9 cellular contexts compared by ENCODE assay signal in genomic region chr1:150549496-150550221, GRCh38. TPM values are rescaled to one million over a fixed set of nuclear protein-coding genes. Genes with fewer than 3 reads are reported as not detected.
DNase-seq lines count a peak whose midpoint lies in the region; ATAC-seq, FAIRE-seq and TF ChIP-seq lines count a peak whose summit lies in the region.
"Had no signal": no experiment of that assay in that cellular context is flagged by ENCODE, and none has a peak within 500 bp of the region (broad histone marks: within the 10 kb centered on the region; RNA-seq: fewer than 3 reads in every experiment).

No MANE protein-coding gene starts in this region.

- H3K4me3 ChIP-seq in HepG2 (replicated peaks in 1 of 3; ENCODE audit: insufficient read depth in 1 of 3, low read depth in 2 of 3, low read length in 3 of 3) (peak overlapping the region; percentile 60 to 83 (median 63)), thymus (ENCODE audit: low read length) (peak overlapping the region; percentile 55)

- H3K36me3 Mint-ChIP-seq in MCF 10A (ENCODE audit: insufficient read depth, unreplicated experiment) = peaks cover 48% of the 10 kb centered on the region

- no peaks in the 10 kb centered on the region for H3K36me3 ChIP-seq in HepG2 (replicated peaks in 1 of 2; ENCODE audit: control insufficient read depth in 1 of 2, insufficient read depth in 2 of 2, low read length in 2 of 2)
- H3K36me3 ChIP-seq in thymus (ENCODE audit: control insufficient read depth, insufficient read depth) = no peaks in the 10 kb centered on the region

- H3K4me1 Mint-ChIP-seq in MCF 10A (ENCODE audit: insufficient read depth, unreplicated experiment) = peaks cover 28% of the 10 kb centered on the region

- no peaks in the 10 kb centered on the region for H4K20me1 ChIP-seq in HepG2 (ENCODE audit: insufficient read depth, low read length)

- ATAC-seq in HepG2 (peak; percentile 22), HG02759 (IDR thresholded peaks at IDR 0.05; ENCODE audit: unreplicated experiment) (no peak)

- H3K27ac Mint-ChIP-seq in MCF 10A (ENCODE audit: low read depth, unreplicated experiment) = peak overlapping the region; percentile 78

- no TSS peak for BruUV-seq in MCF 10A (replicated peaks; lab: Mats Ljungman, UMichigan)
- TSS peak; percentile 64 for BruUV-seq in HepG2 (replicated peaks; lab: Mats Ljungman, UMichigan)

- WGBS in HepG2 (ENCODE audit: low lambda C conversion rate) = 0% methylated on average over 10 of the region's 43 CpGs
- 40% methylated on average over 43 of the region's 43 CpGs for WGBS in thymus

- H3K79me2 ChIP-seq in HepG2 (ENCODE audit: insufficient read depth, low read length) = no peaks in the 10 kb centered on the region

- no peaks in the 10 kb centered on the region; a peak in 1 of 5 replicates for H3K27me3 ChIP-seq in HepG2 (ENCODE audit: control insufficient read depth in 1 of 2, insufficient read depth in 2 of 2, low read length in 2 of 2)
- H3K27me3 ChIP-seq in thymus (ENCODE audit: control insufficient read depth, insufficient read depth) = peaks cover 25% of the 10 kb centered on the region

- H3K4me1 ChIP-seq in HepG2 (ENCODE audit: insufficient read depth, low read length) (peaks cover 59% of the 10 kb centered on the region), thymus (ENCODE audit: control insufficient read depth, insufficient read depth, low read length) (peaks cover 16% of the 10 kb centered on the region)

- TF ChIP-seq POLR2A in HepG2 (IDR thresholded peaks at IDR 0.05; ENCODE audit: insufficient read depth in 1 of 2, low read depth in 2 of 2, low read length in 2 of 2) = no peak

- TF ChIP-seq EP300 in HepG2 (IDR thresholded peaks at IDR 0.05; ENCODE audit: low read depth in 2 of 2, low read length in 2 of 2) (no peak), HepG2 (CRISPR knock-in tag; IDR thresholded peaks at IDR 0.05; ENCODE audit: borderline replicate concordance) (no peak)

- no peaks in the 10 kb centered on the region for H3K9me3 Mint-ChIP-seq in MCF 10A (ENCODE audit: unreplicated experiment)

- no peaks in the 10 kb centered on the region for H3K27me3 Mint-ChIP-seq in MCF 10A (ENCODE audit: insufficient read depth, unreplicated experiment)

- H3K9me3 ChIP-seq in HepG2 (ENCODE audit: low read length) = no peaks in the 10 kb centered on the region
- no peaks in the 10 kb centered on the region for H3K9me3 ChIP-seq in thymus (ENCODE audit: control insufficient read depth)

- no peak for TF ChIP-seq RAD21 in HepG2 (CRISPR knock-in tag; IDR thresholded peaks at IDR 0.05)

- CTCF ChIA-PET in MCF 10A (lab: Yijun Ruan, JAX) (interaction anchor here (0.6 to 5.9 kb wide), 8 partner anchors 11 to 429 kb away, joined by 3 to 77 read pairs (median 4); no protein-coding TSS in a partner anchor), HepG2 (lab: Yijun Ruan, JAX; ENCODE audit: low intra/inter-chr PET ratio, low total read pairs) (no interaction called here)

- intact Hi-C loops in MCF 10A (cut with micrococcal nuclease) (loop anchor here (2.0 to 5.0 kb wide), 3 partner anchors 65 to 433 kb away; partner anchors contain the start of genes ANXA9 and CA14), HepG2 (cut with micrococcal nuclease; ENCODE audit: unreplicated experiment) (loop anchor here (10.0 kb wide), 1 partner anchor 295 kb away; the partner anchor contains the start of gene CA14)

- H3K27ac ChIP-seq in HepG2 (ENCODE audit: extremely low read length, insufficient read depth, low read length) (peak overlapping the region; percentile 46), thymus (ENCODE audit: low read depth) (peak overlapping the region; percentile 42)

- no peak overlapping the region for H2AFZ ChIP-seq in HepG2 (ENCODE audit: low read length)

- no peak for FAIRE-seq in HepG2 (lab: Jason Lieb, UNC)

- POLR2A ChIA-PET in MCF 10A (lab: Yijun Ruan, JAX) (interaction anchor here (1.0 to 27.7 kb wide), 9 partner anchors 13 to 294 kb away, joined by 3 to 1801 read pairs (median 8); partner anchors contain the start of genes FALEC, MCL1 and RPRD2), HepG2 (lab: Yijun Ruan, JAX) (interaction anchor here (1.2 to 6.9 kb wide), 9 partner anchors 12 to 147 kb away, joined by 3 to 88 read pairs (median 6); partner anchors contain the start of genes ENSA, FALEC, GOLPH3L and MCL1)

- H3K9ac ChIP-seq in HepG2 (ENCODE audit: insufficient read depth, low read depth, low read length) = peak overlapping the region; percentile 66

- in situ Hi-C loops in HepG2 (cut with HindIII; ENCODE audit: extremely low pct_ligation_motif_present, low pct_unique_long_range_greater_than_20kb) = loop anchor here (5.0 kb wide), 1 partner anchor 82 kb away; no protein-coding TSS in a partner anchor

- DNase-seq in NOMO-1 treated with DMSO at 0.1 percent for 48 hours (lab: John Stamatoyannopoulos, UW; ENCODE audit: unreplicated experiment) = peak; percentile 7
- DNase-seq in NOMO-1 treated with dmso at 0.1 percent for 144 hours (lab: John Stamatoyannopoulos, UW; ENCODE audit: unreplicated experiment) = no peak
- DNase-seq in MCF 10A (ENCODE audit: unreplicated experiment) = peak; percentile 39
- no peak for DNase-seq in HepG2 (ENCODE audit: low spot score)
- DNase-seq in NCI-H2107 treated with DMSO at 0.1 percent for 48 hours (lab: John Stamatoyannopoulos, UW; ENCODE audit: unreplicated experiment) = no peak
- DNase-seq in NCI-H1092 (lab: John Stamatoyannopoulos, UW) = no peak

- peak overlapping the region; percentile 100 for H3K4me2 ChIP-seq in HepG2 (ENCODE audit: low read depth, low read length)

- TF ChIP-seq CTCF in MCF 10A (IDR thresholded peaks at IDR 0.05; ENCODE audit: unreplicated experiment) (peak; percentile 11), HepG2 (CRISPR knock-in tag; IDR thresholded peaks at IDR 0.05) (peak; percentile 49)

- H3K4me3 Mint-ChIP-seq in MCF 10A (ENCODE audit: unreplicated experiment) = peak overlapping the region; percentile 81

RNA-seq across cellular contexts. Expression of gene ADAMTSL4, which starts 0.5 kb away (rescaled TPM):
- total RNA-seq in MCF 10A (2022) (9.6 and 13.3 TPM in 2 replicates), HepG2 (2016; rRNA removed; fragmentation: Illumina TruSeq; extraction: Trizol) (1.9 and 3.9 TPM in 2 replicates)
- 1.3 and 1.4 TPM in 2 replicates for total RNA-seq in HepG2 (2016; cell fraction: cytosol; rRNA removed; fragmentation: Illumina TruSeq; extraction: Trizol; ENCODE audit: low read depth)
- total RNA-seq in HepG2 (2016; cell fraction: insoluble cytoplasmic fraction; rRNA removed; fragmentation: Illumina TruSeq; extraction: Trizol) = 1.4 and 3.5 TPM in 2 replicates
- total RNA-seq in HepG2 (2016; cell fraction: membrane; rRNA removed; fragmentation: Illumina TruSeq; extraction: Trizol) = 2.8 TPM in 2 replicates
- total RNA-seq in HepG2 (2016; cell fraction: nucleus; rRNA removed; fragmentation: Illumina TruSeq; extraction: Trizol) = 5.1 and 8.0 TPM in 2 replicates
- polyA plus RNA-seq in HepG2 (2011; rRNA removed) (15.1 and 16.4 TPM in 2 replicates), thymus (17.9 TPM)
- polyA plus RNA-seq in HepG2 (2011; cell fraction: cytosol; rRNA removed) = 7.9 and 8.3 TPM in 2 replicates
- 81.6 and 99.7 TPM in 2 replicates for polyA plus RNA-seq in HepG2 (2011; cell fraction: nucleus; rRNA removed)
- polyA plus RNA-seq in HepG2 (2012) = 6.4 and 10.9 TPM in 2 replicates
- 0.93 and 1.3 TPM in 2 replicates for polyA plus RNA-seq in HepG2 (2016; cell fraction: cytosol; fragmentation: Illumina TruSeq; extraction: Trizol; ENCODE audit: low read depth)
- 4.0 and 4.2 TPM in 2 replicates for polyA plus RNA-seq in HepG2 (2016; cell fraction: insoluble cytoplasmic fraction; fragmentation: Illumina TruSeq; extraction: Trizol; ENCODE audit: low read depth)
- 3.3 and 3.7 TPM in 2 replicates for polyA plus RNA-seq in HepG2 (2016; cell fraction: membrane; fragmentation: Illumina TruSeq; extraction: Trizol; ENCODE audit: low read depth)
- 32.6 and 38.0 TPM in 2 replicates for polyA plus RNA-seq in HepG2 (2016; cell fraction: nucleus; fragmentation: Illumina TruSeq; extraction: Trizol; ENCODE audit: insufficient read depth, low read depth)
- 5.9 and 8.8 TPM in 2 replicates for polyA minus RNA-seq in HepG2 (2011; rRNA and poly(A)+ RNA removed; ENCODE audit: low replicate concordance)
- polyA minus RNA-seq in HepG2 (2011; cell fraction: cytosol; rRNA and poly(A)+ RNA removed) = 5.3 and 6.0 TPM in 2 replicates
- polyA minus RNA-seq in HepG2 (2011; cell fraction: nucleus; rRNA and poly(A)+ RNA removed) = 9.4 TPM in 2 replicates

RNA-seq across cellular contexts. Expression of gene MCL1, which starts 29.8 kb away (rescaled TPM):
- total RNA-seq in MCF 10A (2022) (497 and 624 TPM in 2 replicates), HepG2 (2016; rRNA removed; fragmentation: Illumina TruSeq; extraction: Trizol) (113 and 125 TPM in 2 replicates)
- 16.3 and 19.0 TPM in 2 replicates for total RNA-seq in HepG2 (2016; cell fraction: cytosol; rRNA removed; fragmentation: Illumina TruSeq; extraction: Trizol; ENCODE audit: low read depth)
- total RNA-seq in HepG2 (2016; cell fraction: insoluble cytoplasmic fraction; rRNA removed; fragmentation: Illumina TruSeq; extraction: Trizol) = 108 and 127 TPM in 2 replicates
- 41.9 and 48.9 TPM in 2 replicates for total RNA-seq in HepG2 (2016; cell fraction: membrane; rRNA removed; fragmentation: Illumina TruSeq; extraction: Trizol)
- 150 and 151 TPM in 2 replicates for total RNA-seq in HepG2 (2016; cell fraction: nucleus; rRNA removed; fragmentation: Illumina TruSeq; extraction: Trizol)
- polyA plus RNA-seq in HepG2 (2011; rRNA removed) (69.5 and 70.6 TPM in 2 replicates), thymus (200 TPM)
- 40.6 and 51.3 TPM in 2 replicates for polyA plus RNA-seq in HepG2 (2011; cell fraction: cytosol; rRNA removed)
- 127 and 138 TPM in 2 replicates for polyA plus RNA-seq in HepG2 (2011; cell fraction: nucleus; rRNA removed)
- 59.5 and 80.1 TPM in 2 replicates for polyA plus RNA-seq in HepG2 (2012)
- 5.6 and 6.4 TPM in 2 replicates for polyA plus RNA-seq in HepG2 (2016; cell fraction: cytosol; fragmentation: Illumina TruSeq; extraction: Trizol; ENCODE audit: low read depth)
- 99.4 and 100.0 TPM in 2 replicates for polyA plus RNA-seq in HepG2 (2016; cell fraction: insoluble cytoplasmic fraction; fragmentation: Illumina TruSeq; extraction: Trizol; ENCODE audit: low read depth)
- polyA plus RNA-seq in HepG2 (2016; cell fraction: membrane; fragmentation: Illumina TruSeq; extraction: Trizol; ENCODE audit: low read depth) = 21.9 and 23.4 TPM in 2 replicates
- polyA plus RNA-seq in HepG2 (2016; cell fraction: nucleus; fragmentation: Illumina TruSeq; extraction: Trizol; ENCODE audit: insufficient read depth, low read depth) = 207 and 216 TPM in 2 replicates
- 65.4 and 90.8 TPM in 2 replicates for polyA minus RNA-seq in HepG2 (2011; rRNA and poly(A)+ RNA removed; ENCODE audit: low replicate concordance)
- 72.9 and 73.2 TPM in 2 replicates for polyA minus RNA-seq in HepG2 (2011; cell fraction: cytosol; rRNA and poly(A)+ RNA removed)
- polyA minus RNA-seq in HepG2 (2011; cell fraction: nucleus; rRNA and poly(A)+ RNA removed) = 152 and 196 TPM in 2 replicates

RNA-seq across cellular contexts. Expression of gene FALEC, which starts 34.1 kb away (rescaled TPM):
- total RNA-seq in MCF 10A (2022) (not detected in 2 replicates), HepG2 (2016; rRNA removed; fragmentation: Illumina TruSeq; extraction: Trizol) (0.71 TPM in 1 of 2 replicates, not detected in the other)
- total RNA-seq in HepG2 (2016; cell fraction: cytosol; rRNA removed; fragmentation: Illumina TruSeq; extraction: Trizol; ENCODE audit: low read depth) = 1.2 and 1.9 TPM in 2 replicates
- total RNA-seq in HepG2 (2016; cell fraction: insoluble cytoplasmic fraction; rRNA removed; fragmentation: Illumina TruSeq; extraction: Trizol) = 0.40 and 1.6 TPM in 2 replicates
- total RNA-seq in HepG2 (2016; cell fraction: membrane; rRNA removed; fragmentation: Illumina TruSeq; extraction: Trizol) = 1.9 and 2.4 TPM in 2 replicates
- total RNA-seq in HepG2 (2016; cell fraction: nucleus; rRNA removed; fragmentation: Illumina TruSeq; extraction: Trizol) = 0.84 TPM in 1 of 2 replicates, not detected in the other
- polyA plus RNA-seq in HepG2 (2011; rRNA removed) (0.20 and 0.33 TPM in 2 replicates), thymus (0.16 TPM)
- 0.48 TPM in 1 of 2 replicates, not detected in the other for polyA plus RNA-seq in HepG2 (2011; cell fraction: cytosol; rRNA removed)
- 0.45 TPM in 1 of 2 replicates, not detected in the other for polyA plus RNA-seq in HepG2 (2011; cell fraction: nucleus; rRNA removed)
- polyA plus RNA-seq in HepG2 (2012) = 0.41 and 0.44 TPM in 2 replicates
- polyA plus RNA-seq in HepG2 (2016; cell fraction: cytosol; fragmentation: Illumina TruSeq; extraction: Trizol; ENCODE audit: low read depth) = 1.0 and 1.6 TPM in 2 replicates
- polyA plus RNA-seq in HepG2 (2016; cell fraction: insoluble cytoplasmic fraction; fragmentation: Illumina TruSeq; extraction: Trizol; ENCODE audit: low read depth) = 0.53 and 1.0 TPM in 2 replicates
- 0.48 and 1.3 TPM in 2 replicates for polyA plus RNA-seq in HepG2 (2016; cell fraction: membrane; fragmentation: Illumina TruSeq; extraction: Trizol; ENCODE audit: low read depth)
- polyA plus RNA-seq in HepG2 (2016; cell fraction: nucleus; fragmentation: Illumina TruSeq; extraction: Trizol; ENCODE audit: insufficient read depth, low read depth) = 3.8 and 3.9 TPM in 2 replicates
- polyA minus RNA-seq in HepG2 (2011; rRNA and poly(A)+ RNA removed; ENCODE audit: low replicate concordance) = not detected in 2 replicates
- not detected in 2 replicates for polyA minus RNA-seq in HepG2 (2011; cell fraction: cytosol; rRNA and poly(A)+ RNA removed)
- polyA minus RNA-seq in HepG2 (2011; cell fraction: nucleus; rRNA and poly(A)+ RNA removed) = 1.6 TPM in 1 of 2 replicates, not detected in the other
- total RNA-seq: T-helper 2 cell treated with Interferon-gamma antibody and Interleukin-4, amounts not matched to agents 100 ng/mL and 5 ng/mL, for 36 hours had no signal

RNA-seq across cellular contexts. Expression of gene ECM1, which starts 41.8 kb away (rescaled TPM):
- total RNA-seq in MCF 10A (2022) = 1.7 and 3.2 TPM in 2 replicates
- total RNA-seq in HepG2 (2016; rRNA removed; fragmentation: Illumina TruSeq; extraction: Trizol) = 0.13 and 0.42 TPM in 2 replicates
- 0.20 and 0.26 TPM in 2 replicates for total RNA-seq in HepG2 (2016; cell fraction: cytosol; rRNA removed; fragmentation: Illumina TruSeq; extraction: Trizol; ENCODE audit: low read depth)
- total RNA-seq in HepG2 (2016; cell fraction: insoluble cytoplasmic fraction; rRNA removed; fragmentation: Illumina TruSeq; extraction: Trizol) = 0.32 TPM in 1 of 2 replicates, not detected in the other
- total RNA-seq in HepG2 (2016; cell fraction: membrane; rRNA removed; fragmentation: Illumina TruSeq; extraction: Trizol) = 0.19 and 0.31 TPM in 2 replicates
- 0.53 and 0.84 TPM in 2 replicates for total RNA-seq in HepG2 (2016; cell fraction: nucleus; rRNA removed; fragmentation: Illumina TruSeq; extraction: Trizol)
- polyA plus RNA-seq in HepG2 (2011; rRNA removed) = 1.0 and 1.4 TPM in 2 replicates
- 0.47 and 0.51 TPM in 2 replicates for polyA plus RNA-seq in HepG2 (2011; cell fraction: cytosol; rRNA removed)
- 4.9 and 5.0 TPM in 2 replicates for polyA plus RNA-seq in HepG2 (2011; cell fraction: nucleus; rRNA removed)
- polyA plus RNA-seq in HepG2 (2012) = 0.64 and 1.1 TPM in 2 replicates
- polyA plus RNA-seq in HepG2 (2016; cell fraction: cytosol; fragmentation: Illumina TruSeq; extraction: Trizol; ENCODE audit: low read depth) = 0.29 and 0.53 TPM in 2 replicates
- 0.15 TPM in 1 of 2 replicates, not detected in the other for polyA plus RNA-seq in HepG2 (2016; cell fraction: insoluble cytoplasmic fraction; fragmentation: Illumina TruSeq; extraction: Trizol; ENCODE audit: low read depth)
- 0.24 and 0.42 TPM in 2 replicates for polyA plus RNA-seq in HepG2 (2016; cell fraction: membrane; fragmentation: Illumina TruSeq; extraction: Trizol; ENCODE audit: low read depth)
- polyA plus RNA-seq in HepG2 (2016; cell fraction: nucleus; fragmentation: Illumina TruSeq; extraction: Trizol; ENCODE audit: insufficient read depth, low read depth) = 3.5 TPM in 2 replicates
- 0.20 and 8.4 TPM in 2 replicates for polyA minus RNA-seq in HepG2 (2011; rRNA and poly(A)+ RNA removed; ENCODE audit: low replicate concordance)
- 0.69 TPM in 1 of 2 replicates, not detected in the other for polyA minus RNA-seq in HepG2 (2011; cell fraction: cytosol; rRNA and poly(A)+ RNA removed)
- polyA minus RNA-seq in HepG2 (2011; cell fraction: nucleus; rRNA and poly(A)+ RNA removed) = 0.90 and 0.99 TPM in 2 replicates
- 4.6 TPM for polyA plus RNA-seq in thymus

Comparison
In these comparisons a context has a peak if more than half of its experiments do, and no peak if none do; other contexts are left out.
1. DNase-seq: peak in NOMO-1 treated with DMSO at 0.1 percent for 48 hours (single experiment) and MCF 10A (single experiment); none in NOMO-1 treated with dmso at 0.1 percent for 144 hours (single experiment), HepG2 (single experiment), NCI-H2107 treated with DMSO at 0.1 percent for 48 hours (single experiment) and NCI-H1092 (single experiment).